Comparison of ENCODE assay signal across 14 cellular contexts in the genomic region with DNA sequence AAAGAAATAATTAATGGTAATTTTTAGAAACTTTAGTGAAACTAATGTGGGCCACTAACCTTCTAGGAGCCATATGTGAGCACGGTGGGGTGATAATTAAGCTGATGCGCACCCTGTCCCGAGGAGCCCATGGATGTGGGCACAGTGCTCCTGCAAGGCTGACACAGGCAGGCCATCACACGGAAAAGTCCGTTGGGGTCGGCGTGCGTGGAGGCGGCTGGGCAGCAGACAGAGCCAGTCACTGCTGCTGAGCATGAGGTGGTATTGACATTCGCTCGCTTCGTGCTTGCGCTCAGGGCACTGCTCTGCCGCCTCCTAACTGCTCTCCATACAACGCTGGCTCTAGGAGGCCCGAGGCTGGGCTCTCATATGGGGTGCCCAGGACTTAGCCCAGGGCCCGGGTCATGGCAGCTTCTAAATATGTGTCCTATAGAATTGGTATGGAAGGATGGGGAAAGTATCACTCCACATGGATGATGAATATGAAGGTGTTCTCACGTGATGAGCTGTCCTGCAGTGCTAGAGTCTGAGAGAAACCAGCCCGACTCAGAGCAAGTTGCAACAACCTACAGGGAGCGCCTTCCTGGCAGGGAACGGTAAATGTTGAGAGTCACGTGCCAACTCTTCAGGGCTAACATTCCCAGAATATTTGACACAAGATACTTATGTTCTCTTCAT. TPM values are rescaled to one million over a fixed set of nuclear protein-coding genes. Genes with fewer than 3 reads are reported as not detected.
DNase-seq lines count a peak whose midpoint lies in the region; ATAC-seq, FAIRE-seq and TF ChIP-seq lines count a peak whose summit lies in the region.
"Had no signal": no experiment of that assay in that cellular context is flagged by ENCODE, and none has a peak within 500 bp of the region (broad histone marks: within the 10 kb centered on the region; RNA-seq: fewer than 3 reads in every experiment).

No MANE protein-coding gene starts in this region.

- intact Hi-C loops in uterus (cut with DNase I; ENCODE audit: low total_unique reads) (no loop called here), kidney (cut with DNase I) (no loop called here)

- peak; percentile 18 for DNase-seq in fibroblast of gingiva (ENCODE audit: low read depth)
- no peak for DNase-seq in uterus
- DNase-seq in brain microvascular endothelial cell: no peak
- no peak for DNase-seq in kidney
- DNase-seq: activated CD8-positive, alpha-beta T cell treated with anti-CD3 and anti-CD28 coated beads, Interleukin-2, amount 10 ng/mL, durations not matched to agents 7 days and 5 days; NK-92 treated with Interleukin-12 subunit alpha and Interleukin-12 subunit beta, amount 100 ng/mL, for 24 hours had no signal

- FAIRE-seq in kidney (lab: Jason Lieb, UNC): no peak
- FAIRE-seq: GM12878, HTR-8/SVneo, pancreas had no signal

- H3K4me3 ChIP-seq in neutrophil (ENCODE audit: low read depth in 1 of 2, low read length in 1 of 2) (no peak overlapping the region), uterus (no peak overlapping the region), brain microvascular endothelial cell (ENCODE audit: low read depth, low read length) (no peak overlapping the region), kidney (ENCODE audit: low read length in 2 of 2) (no peak overlapping the region)
- H3K4me3 ChIP-seq: GM12878, pancreas, SJSA1 had no signal

- no peak for TF ChIP-seq CTCF in brain (conservative IDR thresholded peaks at IDR 0.05)
- no peak for TF ChIP-seq CTCF in neutrophil (IDR thresholded peaks at IDR 0.05)
- TF ChIP-seq CTCF in uterus (IDR thresholded peaks at IDR 0.05): no peak
- TF ChIP-seq CTCF in brain microvascular endothelial cell (IDR thresholded peaks at IDR 0.05; ENCODE audit: low read depth, low read length, missing control alignments): no peak
- no peak for TF ChIP-seq CTCF in kidney (IDR thresholded peaks at IDR 0.05; ENCODE audit: borderline replicate concordance, extremely low read depth, insufficient read depth)

- H3K27ac Mint-ChIP-seq in brain: peak overlapping the region in 3 of 5 experiments; percentile 54 to 88 (median 64)
- H3K27ac Mint-ChIP-seq: activated CD8-positive, alpha-beta T cell treated with anti-CD3 and anti-CD28 coated beads, Interleukin-2, amount 10 ng/mL, durations not matched to agents 7 days and 5 days had no signal

- H3K27ac ChIP-seq in neutrophil (peak overlapping the region; percentile 55), uterus (peak overlapping the region; percentile 31 to 47), brain microvascular endothelial cell (no peak overlapping the region), kidney (ENCODE audit: low read depth in 2 of 2, low read length in 2 of 2) (no peak overlapping the region)
- H3K27ac ChIP-seq: SJSA1 had no signal

- peaks cover 38% of the 10 kb centered on the region for H3K36me3 ChIP-seq in neutrophil
- H3K36me3 ChIP-seq in uterus: no peaks in the 10 kb centered on the region
- H3K36me3 ChIP-seq in brain microvascular endothelial cell (replicated peaks): peaks cover 6% of the 10 kb centered on the region
- peaks cover 0 to 18% of the 10 kb centered on the region in 2 donors for H3K36me3 ChIP-seq in kidney (ENCODE audit: control insufficient read depth in 1 of 2, insufficient read depth in 2 of 2, low read length in 2 of 2)
- H3K36me3 ChIP-seq: pancreas had no signal

- no peaks in the 10 kb centered on the region for H3K27me3 Mint-ChIP-seq in brain
- H3K27me3 Mint-ChIP-seq: memory B cell had no signal

- no peaks in the 10 kb centered on the region for H3K9me3 ChIP-seq in neutrophil
- no peaks in the 10 kb centered on the region for H3K9me3 ChIP-seq in uterus
- H3K9me3 ChIP-seq in kidney (ENCODE audit: control insufficient read depth in 1 of 2, low read length in 2 of 2): no peaks in the 10 kb centered on the region
- H3K9me3 ChIP-seq: pancreas, SJSA1 had no signal

- in situ Hi-C loops in brain microvascular endothelial cell (cut with HindIII; ENCODE audit: low pct_ligation_motif_present, low sequenced_read_pairs): no loop called here

- peak overlapping the region in 1 of 5 experiments; percentile 16 for H3K4me3 Mint-ChIP-seq in brain
- H3K4me3 Mint-ChIP-seq: activated CD8-positive, alpha-beta T cell treated with anti-CD3 and anti-CD28 coated beads, Interleukin-2, amount 10 ng/mL, durations not matched to agents 7 days and 5 days; memory B cell had no signal

- H3K27me3 ChIP-seq in neutrophil (no peaks in the 10 kb centered on the region), uterus (no peaks in the 10 kb centered on the region), brain microvascular endothelial cell (replicated peaks) (no peaks in the 10 kb centered on the region)
- H3K27me3 ChIP-seq: pancreas, SJSA1 had no signal

- no peak overlapping the region for H3K9ac ChIP-seq in kidney (ENCODE audit: low read length in 2 of 2)

- H3K4me1 Mint-ChIP-seq in brain: peaks cover 96% of the 10 kb centered on the region

- H3K9me3 Mint-ChIP-seq in brain: no peaks in the 10 kb centered on the region
- H3K9me3 Mint-ChIP-seq: memory B cell had no signal

- no peak for TF ChIP-seq POLR2A in uterus (IDR thresholded peaks at IDR 0.05)

- no peak for ATAC-seq in HG03378 (IDR thresholded peaks at IDR 0.05; ENCODE audit: unreplicated experiment)
- ATAC-seq: activated CD8-positive, alpha-beta T cell treated with anti-CD3 and anti-CD28 coated beads, Interleukin-2, amount 10 ng/mL, durations not matched to agents 7 days and 5 days; GM12878; pancreas had no signal

- H3K4me1 ChIP-seq in neutrophil (ENCODE audit: control insufficient read depth in 1 of 2, insufficient read depth in 1 of 2, low read depth in 1 of 2, low read length in 1 of 2) (peaks cover 27 to 35% of the 10 kb centered on the region in 2 experiments), uterus (peaks cover 0 to 22% of the 10 kb centered on the region in 2 donors), kidney (ENCODE audit: control insufficient read depth in 1 of 2, insufficient read depth in 1 of 2, low read depth in 1 of 2, low read length in 2 of 2) (peaks cover 0 to 13% of the 10 kb centered on the region in 2 donors)

- peaks cover 13% of the 10 kb centered on the region for H3K36me3 Mint-ChIP-seq in brain

RNA-seq across cellular contexts. Expression of a gene that starts 50.5 kb away (rescaled TPM):
- 35.7 TPM for polyA plus RNA-seq in brain (ENCODE audit: insufficient read depth, low read depth, low replicate concordance)
- total RNA-seq in uterus: 10 to 100 TPM; 38.4 to 86.9 (median 47.5) TPM
- total RNA-seq in kidney: 97.3 TPM
- 29.9 TPM for polyA plus RNA-seq in kidney (ENCODE audit: insufficient read depth, low read depth, low replicate concordance)

Comparison
In these comparisons a context has a peak if more than half of its experiments do, and no peak if none do; other contexts are left out.
1. H3K27ac ChIP-seq: peak in neutrophil (single experiment) and uterus (2 of 2); none in brain microvascular endothelial cell (single experiment) and kidney (0 of 2).